Comparison of ENCODE assay signal across 1 cellular context in the genomic region with DNA sequence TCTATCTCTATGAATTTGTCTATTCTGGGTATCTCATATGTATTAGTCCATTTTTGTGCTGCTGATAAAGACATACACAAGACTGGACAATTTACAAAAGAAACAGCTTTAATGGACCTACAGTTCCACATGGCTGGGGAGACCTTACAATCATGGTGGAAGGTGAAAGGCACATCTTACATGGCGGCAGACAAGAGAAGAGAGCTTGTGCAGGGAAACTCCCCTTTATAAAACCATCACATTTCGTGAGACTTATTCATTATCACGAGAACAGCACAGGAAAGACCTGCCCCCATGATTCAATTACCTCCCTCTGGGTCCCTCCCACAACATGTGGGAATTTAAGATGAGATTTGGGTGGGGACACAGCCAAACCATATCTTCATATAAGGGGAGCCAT. TPM values are rescaled to one million over a fixed set of nuclear protein-coding genes. Genes with fewer than 3 reads are reported as not detected.
"Had no signal": no experiment of that assay in that cellular context is flagged by ENCODE, and none has a peak within 500 bp of the region (broad histone marks: within the 10 kb centered on the region; RNA-seq: fewer than 3 reads in every experiment).

No MANE protein-coding gene starts in this region.

RNA-seq across cellular contexts. Expression of gene MTCL1, which starts 56.2 kb away (rescaled TPM):
- polyA plus RNA-seq: immature natural killer cell had no signal
